In genomic region chr12:2319747-2320146, GRCh38 we compare ENCODE assay signal across 15 cellular contexts.
DNase-seq lines count a peak whose midpoint lies in the region; ATAC-seq and TF ChIP-seq lines count a peak whose summit lies in the region.
"Had no signal": no experiment of that assay in that cellular context is flagged by ENCODE, and none has a peak within 500 bp of the region (broad histone marks: within the 10 kb centered on the region; RNA-seq: fewer than 3 reads in every experiment).

No MANE protein-coding gene starts in this region.

- H3K79me1 ChIP-seq in mesenchymal stem cell (replicated peaks; ENCODE audit: low read length, poor library complexity, severe bottlenecking), result no peaks in the 10 kb centered on the region

- DNase-seq in AG08395 (ENCODE audit: low spot score) (peak; percentile 63), HFFc6 (peak; percentile 30), body of pancreas (no peak), mesenchymal stem cell (peak; percentile 60), GF-D8 (lab: John Stamatoyannopoulos, UW) (no peak)
- no peak for DNase-seq in activated effector memory CD4-positive, alpha-beta T cell treated with Interleukin-2 at 50 U/mL for 16 hours
- DNase-seq: activated gamma-delta T cell treated with Interleukin-2 at 50 U/mL for 16 hours, MM.1S, naive B cell, NCI-H1930, NCI-H524, WERI-Rb-1 had no signal

- H2BK5ac ChIP-seq in mesenchymal stem cell (ENCODE audit: low read depth, low read length, poor library complexity, severe bottlenecking), result no peak overlapping the region

- H3K27me3 ChIP-seq in body of pancreas (no peaks in the 10 kb centered on the region), mesenchymal stem cell (ENCODE audit: control insufficient read depth in 1 of 2, insufficient read depth in 1 of 2, low read length in 2 of 2) (peaks cover 0 to 5% of the 10 kb centered on the region in 2 experiments)

- peaks cover 6% of the 10 kb centered on the region for H3K4me1 ChIP-seq in body of pancreas
- H3K4me1 ChIP-seq in mesenchymal stem cell (ENCODE audit: control insufficient read depth, insufficient read depth, low read depth, low read length), result peaks cover 22% of the 10 kb centered on the region

- peak overlapping the region; percentile 19 for H2AK5ac ChIP-seq in mesenchymal stem cell (ENCODE audit: low read length, severe bottlenecking)

- WGBS in body of pancreas, 2 donors, result 77 to 82% methylated on average over 3 of the region's 3 CpGs
- 0% methylated on average over 3 of the region's 3 CpGs for WGBS in mesenchymal stem cell

- no peak overlapping the region for H3K14ac ChIP-seq in mesenchymal stem cell (ENCODE audit: low read length in 2 of 2)

- no peaks in the 10 kb centered on the region for H3K9me3 ChIP-seq in body of pancreas
- no peaks in the 10 kb centered on the region for H3K9me3 ChIP-seq in mesenchymal stem cell (ENCODE audit: control insufficient read depth, low read length)

- ATAC-seq in body of pancreas (peak; percentile 33), GM19397 (IDR thresholded peaks at IDR 0.05; ENCODE audit: unreplicated experiment) (no peak), HG02938 (IDR thresholded peaks at IDR 0.05; ENCODE audit: unreplicated experiment) (no peak)
- ATAC-seq: left lobe of liver had no signal

- no peaks in the 10 kb centered on the region; the same call in none of the 2 replicates for H3K27me3 Mint-ChIP-seq in HFFc6 (ENCODE audit: insufficient read depth)

- H2BK12ac ChIP-seq in mesenchymal stem cell (ENCODE audit: low read length in 2 of 2), result peak overlapping the region in 1 of 2 experiments; percentile 57

- H3K27ac Mint-ChIP-seq in HFFc6, result peak overlapping the region; percentile 52
- H3K27ac Mint-ChIP-seq: naive B cell had no signal

- H3K36me3 ChIP-seq in body of pancreas (replicated peaks in 1 of 2; ENCODE audit: insufficient read depth in 1 of 2, low read depth in 2 of 2), result no peaks in the 10 kb centered on the region
- no peaks in the 10 kb centered on the region for H3K36me3 ChIP-seq in mesenchymal stem cell (ENCODE audit: control insufficient read depth in 1 of 2, insufficient read depth in 2 of 2, low read depth in 1 of 2, low read length in 2 of 2)
- H3K36me3 ChIP-seq: WERI-Rb-1 had no signal

- no peak overlapping the region for H2AFZ ChIP-seq in mesenchymal stem cell (ENCODE audit: low read depth, low read length)

- H3K18ac ChIP-seq in mesenchymal stem cell (ENCODE audit: low read depth in 1 of 2, low read length in 2 of 2), result peak overlapping the region in 1 of 2 experiments; percentile 74

- H3K4me2 ChIP-seq in mesenchymal stem cell (ENCODE audit: low read length, poor library complexity, severe bottlenecking), result no peak overlapping the region

- H3K4me3 ChIP-seq in body of pancreas (no peak overlapping the region), mesenchymal stem cell (ENCODE audit: insufficient read depth in 1 of 2, low read depth in 1 of 2, low read length in 2 of 2) (no peak overlapping the region)

- H3K4me3 Mint-ChIP-seq in HFFc6, result 0 out of 2 replicates have a peak overlapping the region, but pooled peaks have one; percentile 20

- TF ChIP-seq CTCF in HFFc6 (IDR thresholded peaks at IDR 0.05) (no peak), body of pancreas (IDR thresholded peaks at IDR 0.05) (no peak)

- H3K9me3 Mint-ChIP-seq in HFFc6, result no peaks in the 10 kb centered on the region

- peak overlapping the region; percentile 45 for H2BK120ac ChIP-seq in mesenchymal stem cell (ENCODE audit: low read depth, low read length)

- H3K23ac ChIP-seq in mesenchymal stem cell (ENCODE audit: low read length in 2 of 2), result no peak overlapping the region

- peaks cover 7% of the 10 kb centered on the region; the same call in 1 of the 2 replicates for H3K36me3 Mint-ChIP-seq in HFFc6 (ENCODE audit: low read depth)
- H3K36me3 Mint-ChIP-seq: naive B cell had no signal

- H4K91ac ChIP-seq in mesenchymal stem cell (ENCODE audit: low read length), result peak overlapping the region; percentile 2

- no peak for TF ChIP-seq POLR2A in body of pancreas (IDR thresholded peaks at IDR 0.05)

- intact Hi-C loops in body of pancreas (cut with DNase I), result no loop called here

- no peak overlapping the region for H3K27ac ChIP-seq in body of pancreas
- H3K27ac ChIP-seq in mesenchymal stem cell (ENCODE audit: low read length, poor library complexity, severe bottlenecking), result no peak overlapping the region
- H3K27ac ChIP-seq: WERI-Rb-1 had no signal

- H2BK15ac ChIP-seq in mesenchymal stem cell (ENCODE audit: low read depth, poor library complexity, severe bottlenecking), result no peak overlapping the region

- H3K4ac ChIP-seq in mesenchymal stem cell (ENCODE audit: low read depth in 1 of 2, low read length in 2 of 2), result peak overlapping the region in 1 of 2 experiments; percentile 73

- H3K9ac ChIP-seq in mesenchymal stem cell (ENCODE audit: low read length), result no peak overlapping the region

- no peak overlapping the region for H4K8ac ChIP-seq in mesenchymal stem cell (ENCODE audit: low read length)

- H3K4me1 Mint-ChIP-seq in HFFc6 (ENCODE audit: low read depth), result peaks cover 45% of the 10 kb centered on the region

Comparison
In these comparisons a context has a peak if more than half of its experiments do, and no peak if none do; other contexts are left out.
1. DNase-seq: peak in AG08395 (single experiment), HFFc6 (single experiment) and mesenchymal stem cell (single experiment); none in body of pancreas (0 of 4), activated effector memory CD4-positive, alpha-beta T cell treated with Interleukin-2 at 50 U/mL for 16 hours (single experiment) and GF-D8 (single experiment).